Comparison of ENCODE assay signal across 13 cellular contexts in genomic region chr3:114408763-114409162, GRCh38.
DNase-seq lines count a peak whose midpoint lies in the region; ATAC-seq and TF ChIP-seq lines count a peak whose summit lies in the region.
"Had no signal": no experiment of that assay in that cellular context is flagged by ENCODE, and none has a peak within 500 bp of the region (broad histone marks: within the 10 kb centered on the region; RNA-seq: fewer than 3 reads in every experiment).

No MANE protein-coding gene starts in this region.

- no peak for TF ChIP-seq POLR2A in breast epithelium (IDR thresholded peaks at IDR 0.05)
- no peak for TF ChIP-seq POLR2A in stomach (IDR thresholded peaks at IDR 0.05)

- H3K9me3 ChIP-seq in breast epithelium (no peaks in the 10 kb centered on the region), stomach (no peaks in the 10 kb centered on the region)

- H3K27me3 ChIP-seq in breast epithelium, result no peaks in the 10 kb centered on the region
- no peaks in the 10 kb centered on the region for H3K27me3 ChIP-seq in stomach

- DNase-seq in breast epithelium (ENCODE audit: low spot score in 2 of 2), result no peak
- no peak for DNase-seq in MCF 10A (ENCODE audit: unreplicated experiment)
- peak; percentile 13 for DNase-seq in WTC11 (ENCODE audit: low spot score)
- peak; percentile 18 for DNase-seq in iPS-NIHi7 (ENCODE audit: extremely low spot score)
- no peak for DNase-seq in stomach
- no peak for DNase-seq in iPS-NIHi11 (ENCODE audit: low spot score)
- no peak for DNase-seq in GOT3 (lab: John Stamatoyannopoulos, UW)
- no peak for DNase-seq in activated CD4-positive, alpha-beta memory T cell treated with anti-CD3 and anti-CD28 coated beads for 36 hours
- DNase-seq: islet precursor cell, NCI-H2171 treated with DMSO at 0.1 percent for 48 hours, RPMI8226 had no signal

- peaks cover 3 to 9% of the 10 kb centered on the region in 2 donors for H3K4me1 ChIP-seq in breast epithelium
- H3K4me1 ChIP-seq in stomach, result peaks cover 9 to 55% (median 30%) of the 10 kb centered on the region in 4 donors

- H3K36me3 ChIP-seq in breast epithelium (no peaks in the 10 kb centered on the region), stomach (no peaks in the 10 kb centered on the region)

- no TSS peak for BruUV-seq in MCF 10A (replicated peaks; lab: Mats Ljungman, UMichigan)

- TF ChIP-seq CTCF in breast epithelium (IDR thresholded peaks at IDR 0.05), result no peak
- TF ChIP-seq CTCF in MCF 10A (IDR thresholded peaks at IDR 0.05; ENCODE audit: unreplicated experiment), result no peak
- no peak for TF ChIP-seq CTCF in WTC11 (IDR thresholded peaks at IDR 0.05)
- TF ChIP-seq CTCF in stomach (IDR thresholded peaks at IDR 0.05), result no peak

- no peaks in the 10 kb centered on the region for H3K9me3 Mint-ChIP-seq in MCF 10A (ENCODE audit: unreplicated experiment)
- H3K9me3 Mint-ChIP-seq in WTC11, result no peaks in the 10 kb centered on the region
- H3K9me3 Mint-ChIP-seq in activated CD4-positive, alpha-beta memory T cell treated with anti-CD3 and anti-CD28 coated beads for 36 hours, result no peaks in the 10 kb centered on the region

- H3K36me3 Mint-ChIP-seq in MCF 10A (ENCODE audit: insufficient read depth, unreplicated experiment) (no peaks in the 10 kb centered on the region), WTC11 (no peaks in the 10 kb centered on the region)
- no peaks in the 10 kb centered on the region for H3K36me3 Mint-ChIP-seq in activated CD4-positive, alpha-beta memory T cell treated with anti-CD3 and anti-CD28 coated beads for 36 hours

- ATAC-seq in WTC11, result peak; percentile 69

- intact Hi-C loops in breast epithelium (cut with DNase I; ENCODE audit: low total_unique reads), result no loop called here
- intact Hi-C loops in MCF 10A (cut with micrococcal nuclease), result no loop called here
- intact Hi-C loops in stomach (cut with DNase I; ENCODE audit: low total_unique reads), result no loop called here
- intact Hi-C loops in activated CD4-positive, alpha-beta memory T cell treated with anti-CD3 and anti-CD28 coated beads for 36 hours (cut with micrococcal nuclease), result no loop called here

- no peak overlapping the region for H3K27ac Mint-ChIP-seq in MCF 10A (ENCODE audit: low read depth, unreplicated experiment)
- no peak overlapping the region for H3K27ac Mint-ChIP-seq in WTC11
- H3K27ac Mint-ChIP-seq in activated CD4-positive, alpha-beta memory T cell treated with anti-CD3 and anti-CD28 coated beads for 36 hours, result no peak overlapping the region

- no peaks in the 10 kb centered on the region for H3K27me3 Mint-ChIP-seq in MCF 10A (ENCODE audit: insufficient read depth, unreplicated experiment)
- H3K27me3 Mint-ChIP-seq in WTC11 (ENCODE audit: low read depth), result no peaks in the 10 kb centered on the region
- H3K27me3 Mint-ChIP-seq in activated CD4-positive, alpha-beta memory T cell treated with anti-CD3 and anti-CD28 coated beads for 36 hours, result no peaks in the 10 kb centered on the region

- no peak for TF ChIP-seq EP300 in stomach (IDR thresholded peaks at IDR 0.05)

- H3K4me3 ChIP-seq in breast epithelium, result peak overlapping the region in 2 of 3 donors; percentile 7 to 47
- no peak overlapping the region for H3K4me3 ChIP-seq in stomach

- H3K27ac ChIP-seq in breast epithelium, result peak overlapping the region; percentile 18 to 49
- peak overlapping the region in 3 of 5 donors; percentile 0 to 55 (median 21) for H3K27ac ChIP-seq in stomach
- H3K27ac ChIP-seq: epithelial cell of prostate, VCaP had no signal

- WGBS in stomach, 5 donors, result 83 to 89% (median 86%) methylated on average over 8 of the region's 8 CpGs

- no peak overlapping the region for H3K4me3 Mint-ChIP-seq in MCF 10A (ENCODE audit: unreplicated experiment)
- H3K4me3 Mint-ChIP-seq in WTC11, result peak overlapping the region; percentile 38; the same call in 1 of the 2 replicates
- no peak overlapping the region for H3K4me3 Mint-ChIP-seq in activated CD4-positive, alpha-beta memory T cell treated with anti-CD3 and anti-CD28 coated beads for 36 hours

- H3K4me1 Mint-ChIP-seq in MCF 10A (ENCODE audit: insufficient read depth, unreplicated experiment) (peaks cover 18% of the 10 kb centered on the region), WTC11 (peaks cover 62% of the 10 kb centered on the region)
- peaks cover 25% of the 10 kb centered on the region for H3K4me1 Mint-ChIP-seq in activated CD4-positive, alpha-beta memory T cell treated with anti-CD3 and anti-CD28 coated beads for 36 hours (ENCODE audit: low read depth)

- POLR2A ChIA-PET in MCF 10A (lab: Yijun Ruan, JAX), result interaction anchor here (0.7 to 1.0 kb wide), 2 partner anchors 8 to 12 kb away, joined by 4 to 5 read pairs; no protein-coding TSS in a partner anchor
- POLR2A ChIA-PET in WTC11 (lab: Charles Lee), result interaction anchor here (0.6 to 1.0 kb wide), 4 partner anchors 9 to 1149 kb away, joined by 3 to 16 read pairs (median 4); no protein-coding TSS in a partner anchor
- POLR2A ChIA-PET in activated CD4-positive, alpha-beta memory T cell treated with anti-CD3 and anti-CD28 coated beads for 36 hours (lab: Charles Lee), result no interaction called here

- CTCF ChIA-PET in MCF 10A (lab: Yijun Ruan, JAX), result interaction anchor here (0.6 to 1.3 kb wide), 7 partner anchors 10 to 112 kb away, joined by 3 to 8 read pairs (median 3); no protein-coding TSS in a partner anchor
- CTCF ChIA-PET in WTC11 (lab: Charles Lee), result interaction anchor here (0.6 to 3.2 kb wide), 12 partner anchors 11 to 1406 kb away, joined by 3 to 43 read pairs (median 4); no protein-coding TSS in a partner anchor
- CTCF ChIA-PET in activated CD4-positive, alpha-beta memory T cell treated with anti-CD3 and anti-CD28 coated beads for 36 hours (lab: Charles Lee), result interaction anchor here (1.3 to 4.2 kb wide), 2 partner anchors 11 to 26 kb away, joined by 5 to 29 read pairs; no protein-coding TSS in a partner anchor

TF ChIP-seq in WTC11, 78 proteins besides CTCF, POLR2A, EP300 and RAD21 (continues in another document):
- TF ChIP-seq MYBL2 (CRISPR knock-in tag; IDR thresholded peaks at IDR 0.05), result no peak
- TF ChIP-seq TCF7 (CRISPR knock-in tag; IDR thresholded peaks at IDR 0.05; ENCODE audit: low read depth), result no peak
- TF ChIP-seq ELF4 (CRISPR knock-in tag; IDR thresholded peaks at IDR 0.05; ENCODE audit: low read depth), result no peak
- no peak for TF ChIP-seq ETV6 (CRISPR knock-in tag; IDR thresholded peaks at IDR 0.05)
- TF ChIP-seq, protein P1, sequence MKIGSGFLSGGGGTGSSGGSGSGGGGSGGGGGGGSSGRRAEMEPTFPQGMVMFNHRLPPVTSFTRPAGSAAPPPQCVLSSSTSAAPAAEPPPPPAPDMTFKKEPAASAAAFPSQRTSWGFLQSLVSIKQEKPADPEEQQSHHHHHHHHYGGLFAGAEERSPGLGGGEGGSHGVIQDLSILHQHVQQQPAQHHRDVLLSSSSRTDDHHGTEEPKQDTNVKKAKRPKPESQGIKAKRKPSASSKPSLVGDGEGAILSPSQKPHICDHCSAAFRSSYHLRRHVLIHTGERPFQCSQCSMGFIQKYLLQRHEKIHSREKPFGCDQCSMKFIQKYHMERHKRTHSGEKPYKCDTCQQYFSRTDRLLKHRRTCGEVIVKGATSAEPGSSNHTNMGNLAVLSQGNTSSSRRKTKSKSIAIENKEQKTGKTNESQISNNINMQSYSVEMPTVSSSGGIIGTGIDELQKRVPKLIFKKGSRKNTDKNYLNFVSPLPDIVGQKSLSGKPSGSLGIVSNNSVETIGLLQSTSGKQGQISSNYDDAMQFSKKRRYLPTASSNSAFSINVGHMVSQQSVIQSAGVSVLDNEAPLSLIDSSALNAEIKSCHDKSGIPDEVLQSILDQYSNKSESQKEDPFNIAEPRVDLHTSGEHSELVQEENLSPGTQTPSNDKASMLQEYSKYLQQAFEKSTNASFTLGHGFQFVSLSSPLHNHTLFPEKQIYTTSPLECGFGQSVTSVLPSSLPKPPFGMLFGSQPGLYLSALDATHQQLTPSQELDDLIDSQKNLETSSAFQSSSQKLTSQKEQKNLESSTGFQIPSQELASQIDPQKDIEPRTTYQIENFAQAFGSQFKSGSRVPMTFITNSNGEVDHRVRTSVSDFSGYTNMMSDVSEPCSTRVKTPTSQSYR (CRISPR knock-in tag; IDR thresholded peaks at IDR 0.05), result no peak
- no peak for TF ChIP-seq PRRX2 (CRISPR knock-in tag; IDR thresholded peaks at IDR 0.05)
- TF ChIP-seq ZNF232 (CRISPR knock-in tag; IDR thresholded peaks at IDR 0.05), result no peak
- no peak for TF ChIP-seq GABPB1 (CRISPR knock-in tag; IDR thresholded peaks at IDR 0.05)
- no peak for TF ChIP-seq SMAD4 (CRISPR knock-in tag; IDR thresholded peaks at IDR 0.05)
- no peak for TF ChIP-seq SOX15 (CRISPR knock-in tag; IDR thresholded peaks at IDR 0.05)
- no peak for TF ChIP-seq NFE2L1 (CRISPR knock-in tag; IDR thresholded peaks at IDR 0.05)
- TF ChIP-seq, protein P2, sequence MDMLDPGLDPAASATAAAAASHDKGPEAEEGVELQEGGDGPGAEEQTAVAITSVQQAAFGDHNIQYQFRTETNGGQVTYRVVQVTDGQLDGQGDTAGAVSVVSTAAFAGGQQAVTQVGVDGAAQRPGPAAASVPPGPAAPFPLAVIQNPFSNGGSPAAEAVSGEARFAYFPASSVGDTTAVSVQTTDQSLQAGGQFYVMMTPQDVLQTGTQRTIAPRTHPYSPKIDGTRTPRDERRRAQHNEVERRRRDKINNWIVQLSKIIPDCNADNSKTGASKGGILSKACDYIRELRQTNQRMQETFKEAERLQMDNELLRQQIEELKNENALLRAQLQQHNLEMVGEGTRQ (CRISPR knock-in tag; IDR thresholded peaks at IDR 0.05), result no peak
- TF ChIP-seq ZSCAN18 (CRISPR knock-in tag; IDR thresholded peaks at IDR 0.05), result no peak

Comparison
In these comparisons a context has a peak if more than half of its experiments do, and no peak if none do; other contexts are left out.
1. DNase-seq: peak in WTC11 (single experiment) and iPS-NIHi7 (single experiment); none in breast epithelium (0 of 2), MCF 10A (single experiment), stomach (single experiment), iPS-NIHi11 (single experiment), GOT3 (single experiment) and activated CD4-positive, alpha-beta memory T cell treated with anti-CD3 and anti-CD28 coated beads for 36 hours (single experiment).
2. H3K4me3 ChIP-seq: peak in breast epithelium (2 of 3); none in stomach (0 of 4).